ENCODE assay signal across 31 cellular contexts in genomic region chr5:68226564-68227073, GRCh38. TPM values are rescaled to one million over a fixed set of nuclear protein-coding genes. Genes with fewer than 3 reads are reported as not detected.
DNase-seq lines count a peak whose midpoint lies in the region; ATAC-seq and TF ChIP-seq lines count a peak whose summit lies in the region.
"Had no signal": no experiment of that assay in that cellular context is flagged by ENCODE, and none has a peak within 500 bp of the region (broad histone marks: within the 10 kb centered on the region; RNA-seq: fewer than 3 reads in every experiment).

No MANE protein-coding gene starts in this region.

- DNase-seq in left ventricle myocardium inferior (no peak), Right ventricle myocardium superior (no peak), T-helper 17 cell (no peak), glutamatergic neuron (no peak), substantia nigra (lab: John Stamatoyannopoulos, UW) (no peak), RKO (ENCODE audit: low spot score) (no peak)
- DNase-seq: ACHN; activated CD4-positive, alpha-beta T cell treated with anti-CD3 and anti-CD28 coated beads, Interleukin-2, amount 50 U/mL, for 4 hours; activated CD4-positive, CD25-positive, alpha-beta regulatory T cell; activated CD8-positive, alpha-beta memory T cell treated with anti-CD3 and anti-CD28 coated beads, Interleukin-2, amount 50 U/mL, for 4 hours; activated naive CD4-positive, alpha-beta T cell treated with anti-CD3 and anti-CD28 coated beads, Interleukin-2, amount 10 ng/mL, durations not matched to agents 7 days and 5 days; amniotic stem cell; BE2C; brain microvascular endothelial cell; DMS153; effector memory CD8-positive, alpha-beta T cell; H7; KBM-7; MG63; NCI-H1930; NCI-H2171 treated with DMSO at 0.1 percent for 48 hours; NCI-H510A; nephron progenitor cell; RPMI8226; stomach; T-helper 1 cell; thyroid gland had no signal

- H3K4me1 Mint-ChIP-seq in T-helper 17 cell (peaks cover 71% of the 10 kb centered on the region), glutamatergic neuron (ENCODE audit: low read depth, unreplicated experiment) (peaks cover 39% of the 10 kb centered on the region)

- intact Hi-C loops in left ventricle myocardium inferior (cut with micrococcal nuclease) (no loop called here), Right ventricle myocardium superior (cut with DNase I) (no loop called here)

- TF ChIP-seq CTCF in left ventricle myocardium inferior (IDR thresholded peaks at IDR 0.05; ENCODE audit: borderline replicate concordance) (no peak), glutamatergic neuron (IDR thresholded peaks at IDR 0.05; ENCODE audit: partially characterized antibody, unreplicated experiment) (no peak)

- H3K27ac Mint-ChIP-seq in T-helper 17 cell (peak overlapping the region; percentile 39), glutamatergic neuron (ENCODE audit: unreplicated experiment) (peak overlapping the region; percentile 37)
- H3K27ac Mint-ChIP-seq: activated naive CD4-positive, alpha-beta T cell treated with anti-CD3 and anti-CD28 coated beads, Interleukin-2, amount 10 ng/mL, durations not matched to agents 7 days and 5 days had no signal

- H3K36me3 ChIP-seq in left ventricle myocardium inferior = peaks cover 26% of the 10 kb centered on the region

- H3K27me3 ChIP-seq in left ventricle myocardium inferior (ENCODE audit: low read depth) = no peaks in the 10 kb centered on the region
- H3K27me3 ChIP-seq: BE2C, brain microvascular endothelial cell, MG63, stomach, thyroid gland had no signal

- peaks cover 100% of the 10 kb centered on the region for H3K4me1 ChIP-seq in left ventricle myocardium inferior

- H3K9me3 Mint-ChIP-seq in glutamatergic neuron (ENCODE audit: unreplicated experiment) = no peaks in the 10 kb centered on the region
- H3K9me3 Mint-ChIP-seq: activated naive CD4-positive, alpha-beta T cell treated with anti-CD3 and anti-CD28 coated beads, Interleukin-2, amount 10 ng/mL, durations not matched to agents 7 days and 5 days; effector memory CD8-positive, alpha-beta T cell had no signal

- H3K9me3 ChIP-seq in left ventricle myocardium inferior (replicated peaks) (no peaks in the 10 kb centered on the region), T-helper 17 cell (ENCODE audit: control insufficient read depth, low read length, poor library complexity, severe bottlenecking) (no peaks in the 10 kb centered on the region)
- H3K9me3 ChIP-seq: BE2C, mucosa of descending colon, stomach, thyroid gland had no signal

- peaks cover 13% of the 10 kb centered on the region for H3K36me3 Mint-ChIP-seq in T-helper 17 cell (ENCODE audit: low read depth)
- no peaks in the 10 kb centered on the region for H3K36me3 Mint-ChIP-seq in glutamatergic neuron (ENCODE audit: unreplicated experiment)

- H3K27me3 Mint-ChIP-seq in T-helper 17 cell (no peaks in the 10 kb centered on the region), glutamatergic neuron (ENCODE audit: unreplicated experiment) (no peaks in the 10 kb centered on the region)
- H3K27me3 Mint-ChIP-seq: activated naive CD4-positive, alpha-beta T cell treated with anti-CD3 and anti-CD28 coated beads, Interleukin-2, amount 10 ng/mL, durations not matched to agents 7 days and 5 days; effector memory CD8-positive, alpha-beta T cell had no signal

- H3K4me3 ChIP-seq in left ventricle myocardium inferior = peak overlapping the region; percentile 39
- H3K4me3 ChIP-seq: lung, MG63, mucosa of descending colon, SK-N-MC, thyroid gland had no signal

- no peak for ATAC-seq in Right ventricle myocardium superior (ENCODE audit: poor library complexity)
- ATAC-seq in T-helper 17 cell = no peak
- ATAC-seq in GM18909 (IDR thresholded peaks at IDR 0.05; ENCODE audit: poor library complexity, unreplicated experiment) = no peak
- ATAC-seq: effector memory CD8-positive, alpha-beta T cell had no signal

- H3K27ac ChIP-seq in left ventricle myocardium inferior (replicated peaks) = peak overlapping the region; percentile 79
- H3K27ac ChIP-seq in substantia nigra (ENCODE audit: low read depth, low read length, poor library complexity, severe bottlenecking) = peak overlapping the region; percentile 0
- H3K27ac ChIP-seq: brain microvascular endothelial cell, SK-N-MC, thyroid gland had no signal

- H3K4me3 Mint-ChIP-seq in T-helper 17 cell (no peak overlapping the region), glutamatergic neuron (ENCODE audit: unreplicated experiment) (peak overlapping the region; percentile 32)
- H3K4me3 Mint-ChIP-seq: activated naive CD4-positive, alpha-beta T cell treated with anti-CD3 and anti-CD28 coated beads, Interleukin-2, amount 10 ng/mL, durations not matched to agents 7 days and 5 days; nephron progenitor cell had no signal

RNA-seq across cellular contexts. Expression of gene PIK3R1, which starts 11.1 kb away (rescaled TPM):
- total RNA-seq in left ventricle myocardium inferior = 132 TPM
- total RNA-seq in Right ventricle myocardium superior = 103 TPM
- total RNA-seq in T-helper 17 cell = 100 to 1,000 TPM; 212 to 306 TPM
- total RNA-seq in glutamatergic neuron (ENCODE audit: unreplicated experiment) = 49.4 TPM
